ENCODE assay signal across 8 cellular contexts in genomic region chr19:50384685-50385535, GRCh38. TPM values are rescaled to one million over a fixed set of nuclear protein-coding genes. Genes with fewer than 3 reads are reported as not detected.
DNase-seq lines count a peak whose midpoint lies in the region; ATAC-seq and TF ChIP-seq lines count a peak whose summit lies in the region.

No MANE protein-coding gene starts in this region.

- TF ChIP-seq CTCF in KMS-11 (conservative IDR thresholded peaks at IDR 0.05; ENCODE audit: low read depth, low read length) (0 out of 2 replicates have a peak, but pooled peaks have one; percentile 31), ascending aorta (IDR thresholded peaks at IDR 0.05) (no peak), right lobe of liver (IDR thresholded peaks at IDR 0.05) (no peak), transverse colon (IDR thresholded peaks at IDR 0.05) (no peak)

- H3K27ac ChIP-seq in KMS-11 (peak overlapping the region; percentile 55; the same call in 1 of the 2 replicates), ascending aorta (peak overlapping the region; percentile 87 to 88), right lobe of liver (peak overlapping the region in 1 of 3 donors; percentile 44), transverse colon (peak overlapping the region; percentile 69 to 93 (median 87))

- WGBS in right lobe of liver (ENCODE audit: insufficient coverage, low coverage, low lambda C conversion rate, missing lambda C conversion rate): 20% methylated on average over 25 of the region's 26 CpGs
- WGBS in transverse colon (ENCODE audit: low coverage in 1 of 2), 2 donors: 8 to 13% methylated on average over 13 to 26 of the region's 26 CpGs

- H3K9ac ChIP-seq in KMS-11: peak overlapping the region; percentile 82; the same call in 1 of the 2 replicates

- H3K27me3 ChIP-seq in KMS-11 (ENCODE audit: insufficient read depth, low read depth) (no peaks in the 10 kb centered on the region), ascending aorta (no peaks in the 10 kb centered on the region), right lobe of liver (no peaks in the 10 kb centered on the region), transverse colon (no peaks in the 10 kb centered on the region)

- H3K36me3 ChIP-seq in KMS-11 (ENCODE audit: insufficient read depth): 0 out of 2 replicates have a peak, but pooled peaks cover 10% of the 10 kb centered on the region
- peaks cover 24 to 27% of the 10 kb centered on the region in 2 donors for H3K36me3 ChIP-seq in ascending aorta
- H3K36me3 ChIP-seq in right lobe of liver: peaks cover 0 to 20% (median 5%) of the 10 kb centered on the region in 4 donors
- H3K36me3 ChIP-seq in transverse colon: peaks cover 0 to 14% (median 4%) of the 10 kb centered on the region in 4 donors

- ATAC-seq in right lobe of liver (no peak), GM21529 (IDR thresholded peaks at IDR 0.05; ENCODE audit: unreplicated experiment) (no peak), GM21360 (IDR thresholded peaks at IDR 0.05; ENCODE audit: unreplicated experiment) (no peak)

- H4K20me1 ChIP-seq in KMS-11 (ENCODE audit: insufficient read depth): no peaks in the 10 kb centered on the region; the same call in 1 of the 2 replicates

- DNase-seq in EL (peak; percentile 50), ascending aorta (ENCODE audit: low spot score in 2 of 2) (no peak), right lobe of liver (no peak), transverse colon (no peak), hypothalamus (lab: John Stamatoyannopoulos, UW) (no peak)

- peaks cover 52% of the 10 kb centered on the region for H3K79me2 ChIP-seq in KMS-11 (ENCODE audit: insufficient read depth, low read depth)

- peak overlapping the region; percentile 48; the same call in 1 of the 2 replicates for H2AFZ ChIP-seq in KMS-11 (ENCODE audit: low read depth)

- H3K4me1 ChIP-seq in KMS-11 (ENCODE audit: low read depth, poor library complexity, severe bottlenecking) (peaks cover 11% of the 10 kb centered on the region), ascending aorta (peaks cover 8 to 10% of the 10 kb centered on the region in 2 donors), right lobe of liver (peaks cover 0 to 8% (median 0%) of the 10 kb centered on the region in 4 donors), transverse colon (peaks cover 5 to 17% (median 13%) of the 10 kb centered on the region in 4 donors)

- no peak for TF ChIP-seq EP300 in transverse colon (IDR thresholded peaks at IDR 0.05; ENCODE audit: low read depth)

- H3K4me2 ChIP-seq in KMS-11: peak overlapping the region; percentile 90

- peak overlapping the region; percentile 24 for H3K4me3 ChIP-seq in KMS-11 (IDR thresholded peaks at IDR 0.05; ENCODE audit: insufficient read depth, low read depth, low read length)
- peak overlapping the region; percentile 61 to 76 for H3K4me3 ChIP-seq in ascending aorta
- H3K4me3 ChIP-seq in right lobe of liver: peak overlapping the region; percentile 47 to 69 (median 56)
- peak overlapping the region; percentile 55 to 97 (median 58) for H3K4me3 ChIP-seq in transverse colon

- TF ChIP-seq POLR2A in right lobe of liver (IDR thresholded peaks at IDR 0.05) (no peak), transverse colon (IDR thresholded peaks at IDR 0.05) (no peak)

- H3K9me3 ChIP-seq in ascending aorta (no peaks in the 10 kb centered on the region), right lobe of liver (no peaks in the 10 kb centered on the region), transverse colon (no peaks in the 10 kb centered on the region)

- intact Hi-C loops in ascending aorta (cut with DNase I): loop anchor here (1.0 to 10.0 kb wide), 6 partner anchors 9 to 980 kb away; partner anchors contain the start of genes CLDND2, EMC10, ETFB and GARIN5A
- intact Hi-C loops in right lobe of liver (cut with DNase I): no loop called here
- intact Hi-C loops in transverse colon (cut with DNase I; ENCODE audit: low total_unique reads): no loop called here

- in situ Hi-C loops in transverse colon (cut with MboI; ENCODE audit: low pct_ligation_motif_present in 1 of 4, low pct_unique_long_range_greater_than_20kb in 1 of 4, low sequenced_read_pairs in 3 of 4): no loop called here

RNA-seq across cellular contexts. Expression of gene POLD1, which starts 0.8 kb away (rescaled TPM):
- total RNA-seq in ascending aorta (22.9 TPM), right lobe of liver (10 to 100 TPM in 2 of 6 experiments, 1 to 10 TPM in 4; 6.2 to 13.1 (median 9.2) TPM), transverse colon (10 to 100 TPM; 14.6 to 59.1 (median 25.9) TPM)

RNA-seq across cellular contexts. Expression of gene NR1H2, which starts 8.7 kb away (rescaled TPM):
- total RNA-seq in ascending aorta (150 TPM), right lobe of liver (10 to 100 TPM; 23.6 to 57.9 (median 33.8) TPM), transverse colon (100 to 1,000 TPM in 2 of 4 donors, 10 to 100 TPM in 2; 80.8 to 192 (median 102) TPM)

RNA-seq across cellular contexts. Expression of gene NAPSA, which starts 19.5 kb away (rescaled TPM):
- total RNA-seq in ascending aorta (1.6 TPM), right lobe of liver (1 to 10 TPM in 3 of 6 experiments, under 1 TPM in 3; 0.19 to 2.2 (median 1.0) TPM), transverse colon (1 to 10 TPM; 1.6 to 5.0 (median 3.1) TPM)

RNA-seq across cellular contexts. Expression of gene SPIB, which starts 33.8 kb away (rescaled TPM):
- total RNA-seq in ascending aorta (not detected), right lobe of liver (under 1 TPM in 1 of 6 experiments, not detected in 5; 0.51 TPM), transverse colon (10 to 100 TPM; 45.7 to 56.8 (median 51.7) TPM)

RNA-seq across cellular contexts. Expression of gene MYBPC2, which starts 47.8 kb away (rescaled TPM):
- not detected for total RNA-seq in ascending aorta
- total RNA-seq in right lobe of liver: under 1 TPM in 3 of 6 experiments, not detected in 3; 0.12 to 0.56 (median 0.30) TPM
- under 1 TPM in 2 of 4 donors, not detected in 2; 0.16 to 0.41 TPM for total RNA-seq in transverse colon
